In genomic region chr10:4828005-4828404, GRCh38 we compare ENCODE assay signal across 20 cellular contexts. TPM values are rescaled to one million over a fixed set of nuclear protein-coding genes. Genes with fewer than 3 reads are reported as not detected.
DNase-seq lines count a peak whose midpoint lies in the region; ATAC-seq, FAIRE-seq and TF ChIP-seq lines count a peak whose summit lies in the region.
"Had no signal": no experiment of that assay in that cellular context is flagged by ENCODE, and none has a peak within 500 bp of the region (broad histone marks: within the 10 kb centered on the region; RNA-seq: fewer than 3 reads in every experiment).

No MANE protein-coding gene starts in this region.

- peak overlapping the region; percentile 9 for H3K4me3 Mint-ChIP-seq in CD4-positive, alpha-beta T cell
- H3K4me3 Mint-ChIP-seq in activated T-helper 1 cell treated with anti-CD3 and anti-CD28 coated beads, Interleukin-12 subunit alpha, Interleukin-12 subunit beta, Interleukin-2, Interleukin-4 antibody, amounts not matched to agents 30 ng/mL and 10 ng/mL and 1 ng/mL, durations not matched to agents 14 hours and 24 hours and 36 hours, result peak overlapping the region; percentile 58
- H3K4me3 Mint-ChIP-seq in nephron, result peak overlapping the region in 2 of 3 experiments; percentile 13 to 29
- H3K4me3 Mint-ChIP-seq: IgD-negative memory B cell had no signal

- H3K4me3 ChIP-seq in coronary artery (no peak overlapping the region), kidney (ENCODE audit: low read length in 2 of 2) (no peak overlapping the region)

- H3K9me3 ChIP-seq in CD4-positive, alpha-beta T cell (ENCODE audit: control insufficient read depth, low read length), result no peaks in the 10 kb centered on the region
- no peaks in the 10 kb centered on the region for H3K9me3 ChIP-seq in kidney (ENCODE audit: control insufficient read depth in 1 of 2, low read length in 2 of 2)
- H3K9me3 ChIP-seq: BE2C had no signal

- CTCF ChIA-PET in CD4-positive, alpha-beta T cell (lab: Charles Lee), result interaction anchor here (1.5 to 1.9 kb wide), 2 partner anchors 22 to 24 kb away, joined by 3 to 4 read pairs; no protein-coding TSS in a partner anchor

- H3K36me3 ChIP-seq in kidney (ENCODE audit: control insufficient read depth in 1 of 2, insufficient read depth in 2 of 2, low read length in 2 of 2), result no peaks in the 10 kb centered on the region
- H3K36me3 ChIP-seq: BE2C had no signal

- peaks cover 5% of the 10 kb centered on the region for H3K36me3 Mint-ChIP-seq in CD4-positive, alpha-beta T cell (ENCODE audit: low read depth)
- peaks cover 14% of the 10 kb centered on the region for H3K36me3 Mint-ChIP-seq in activated T-helper 1 cell treated with anti-CD3 and anti-CD28 coated beads, Interleukin-12 subunit alpha, Interleukin-12 subunit beta, Interleukin-2, Interleukin-4 antibody, amounts not matched to agents 30 ng/mL and 10 ng/mL and 1 ng/mL, durations not matched to agents 14 hours and 24 hours and 36 hours (ENCODE audit: low read depth)
- no peaks in the 10 kb centered on the region for H3K36me3 Mint-ChIP-seq in nephron (ENCODE audit: low read depth)
- H3K36me3 Mint-ChIP-seq: CD8-positive, alpha-beta T cell; IgD-negative memory B cell had no signal

- DNase-seq in CD4-positive, alpha-beta T cell, result no peak
- DNase-seq in activated T-helper 1 cell treated with anti-CD3 and anti-CD28 coated beads, Interleukin-12 subunit alpha, Interleukin-12 subunit beta, Interleukin-2, Interleukin-4 antibody, amounts not matched to agents 30 ng/mL and 10 ng/mL and 1 ng/mL, durations not matched to agents 14 hours and 24 hours and 36 hours (ENCODE audit: low spot score), result no peak
- DNase-seq in coronary artery (ENCODE audit: low spot score) (peak; percentile 59), GM20000 (ENCODE audit: low spot score) (no peak), iPS-NIHi11 (ENCODE audit: low spot score) (no peak), kidney (no peak)
- DNase-seq in stimulated activated CD8-positive, alpha-beta memory T cell treated with anti-CD3 and anti-CD28 coated beads, Interleukin-4, amount 100 ng/mL, for 48 hours, result no peak
- DNase-seq: BE2C; CD8-positive, alpha-beta T cell; COR-L47; DND-41; GDM1 had no signal

- no peaks in the 10 kb centered on the region for H3K27me3 Mint-ChIP-seq in CD4-positive, alpha-beta T cell
- H3K27me3 Mint-ChIP-seq in activated T-helper 1 cell treated with anti-CD3 and anti-CD28 coated beads, Interleukin-12 subunit alpha, Interleukin-12 subunit beta, Interleukin-2, Interleukin-4 antibody, amounts not matched to agents 30 ng/mL and 10 ng/mL and 1 ng/mL, durations not matched to agents 14 hours and 24 hours and 36 hours (ENCODE audit: insufficient read depth), result peaks cover 38% of the 10 kb centered on the region
- peaks cover 7% of the 10 kb centered on the region for H3K27me3 Mint-ChIP-seq in nephron (ENCODE audit: low read depth)

- ATAC-seq in CD4-positive, alpha-beta T cell (ENCODE audit: poor library complexity), result no peak
- ATAC-seq: CD8-positive, alpha-beta T cell; HCT116 had no signal

- peaks cover 54% of the 10 kb centered on the region for H3K4me1 Mint-ChIP-seq in CD4-positive, alpha-beta T cell (ENCODE audit: low read depth)
- peaks cover 24% of the 10 kb centered on the region for H3K4me1 Mint-ChIP-seq in activated T-helper 1 cell treated with anti-CD3 and anti-CD28 coated beads, Interleukin-12 subunit alpha, Interleukin-12 subunit beta, Interleukin-2, Interleukin-4 antibody, amounts not matched to agents 30 ng/mL and 10 ng/mL and 1 ng/mL, durations not matched to agents 14 hours and 24 hours and 36 hours (ENCODE audit: low read depth)
- H3K4me1 Mint-ChIP-seq in nephron, result peaks cover 6% of the 10 kb centered on the region
- H3K4me1 Mint-ChIP-seq: IgD-negative memory B cell had no signal

- no peak overlapping the region for H3K27ac ChIP-seq in CD4-positive, alpha-beta T cell (ENCODE audit: low read depth, low read length)
- no peak overlapping the region for H3K27ac ChIP-seq in coronary artery
- no peak overlapping the region for H3K27ac ChIP-seq in kidney (ENCODE audit: low read depth in 2 of 2, low read length in 2 of 2)
- H3K27ac ChIP-seq: C4-2B had no signal

- H3K9ac ChIP-seq in kidney (ENCODE audit: low read length in 2 of 2), result no peak overlapping the region

- POLR2A ChIA-PET in CD4-positive, alpha-beta T cell (lab: Charles Lee), result no interaction called here

- H3K27ac Mint-ChIP-seq in CD4-positive, alpha-beta T cell, result peak overlapping the region; percentile 63
- H3K27ac Mint-ChIP-seq in activated T-helper 1 cell treated with anti-CD3 and anti-CD28 coated beads, Interleukin-12 subunit alpha, Interleukin-12 subunit beta, Interleukin-2, Interleukin-4 antibody, amounts not matched to agents 30 ng/mL and 10 ng/mL and 1 ng/mL, durations not matched to agents 14 hours and 24 hours and 36 hours, result no peak overlapping the region
- no peak overlapping the region for H3K27ac Mint-ChIP-seq in nephron
- H3K27ac Mint-ChIP-seq: CD8-positive, alpha-beta T cell; IgD-negative memory B cell had no signal

- no peaks in the 10 kb centered on the region for H3K9me3 Mint-ChIP-seq in CD4-positive, alpha-beta T cell
- no peaks in the 10 kb centered on the region for H3K9me3 Mint-ChIP-seq in activated T-helper 1 cell treated with anti-CD3 and anti-CD28 coated beads, Interleukin-12 subunit alpha, Interleukin-12 subunit beta, Interleukin-2, Interleukin-4 antibody, amounts not matched to agents 30 ng/mL and 10 ng/mL and 1 ng/mL, durations not matched to agents 14 hours and 24 hours and 36 hours
- H3K9me3 Mint-ChIP-seq in nephron, result peaks cover 9% of the 10 kb centered on the region
- H3K9me3 Mint-ChIP-seq: CD8-positive, alpha-beta T cell had no signal

- intact Hi-C loops in CD4-positive, alpha-beta T cell (cut with DNase I, micrococcal nuclease), result no loop called here
- intact Hi-C loops in activated T-helper 1 cell treated with anti-CD3 and anti-CD28 coated beads, Interleukin-12 subunit alpha, Interleukin-12 subunit beta, Interleukin-2, Interleukin-4 antibody, amounts not matched to agents 30 ng/mL and 10 ng/mL and 1 ng/mL, durations not matched to agents 14 hours and 24 hours and 36 hours (cut with micrococcal nuclease), result loop anchor here (10.0 kb wide), 2 partner anchors 987 to 1577 kb away; partner anchors contain the start of gene GDI2
- intact Hi-C loops in kidney (cut with DNase I), result no loop called here

- no peak for TF ChIP-seq CTCF in CD4-positive, alpha-beta T cell (IDR thresholded peaks at IDR 0.05)
- TF ChIP-seq CTCF in coronary artery (IDR thresholded peaks at IDR 0.05), result no peak
- TF ChIP-seq CTCF in nephron (IDR thresholded peaks at IDR 0.05; ENCODE audit: unreplicated experiment in 3 of 3), result no peak
- TF ChIP-seq CTCF in GM20000 (IDR thresholded peaks at IDR 0.05; ENCODE audit: extremely low read depth, missing control alignments), result no peak
- TF ChIP-seq CTCF in kidney (IDR thresholded peaks at IDR 0.05; ENCODE audit: borderline replicate concordance, extremely low read depth, insufficient read depth), result no peak

- H3K27me3 ChIP-seq in CD4-positive, alpha-beta T cell (ENCODE audit: control insufficient read depth, insufficient read depth, low read length), result no peaks in the 10 kb centered on the region
- H3K27me3 ChIP-seq: BE2C had no signal

- no peaks in the 10 kb centered on the region for H3K4me1 ChIP-seq in kidney (ENCODE audit: control insufficient read depth in 1 of 2, insufficient read depth in 1 of 2, low read depth in 1 of 2, low read length in 2 of 2)
- H3K4me1 ChIP-seq: BE2C had no signal

- no peak for FAIRE-seq in kidney (lab: Jason Lieb, UNC)
- FAIRE-seq: A204.1, GM12892, GM19239 had no signal

RNA-seq across cellular contexts. Expression of gene AKR1E2, which starts 2.0 kb away (rescaled TPM):
- 10 to 100 TPM; 26.0 to 30.4 TPM for total RNA-seq in CD4-positive, alpha-beta T cell
- total RNA-seq in activated T-helper 1 cell treated with anti-CD3 and anti-CD28 coated beads, Interleukin-12 subunit alpha, Interleukin-12 subunit beta, Interleukin-2, Interleukin-4 antibody, amounts not matched to agents 30 ng/mL and 10 ng/mL and 1 ng/mL, durations not matched to agents 14 hours and 24 hours and 36 hours, result 6.2 and 6.6 TPM in 2 replicates
- 5.8 TPM for total RNA-seq in kidney
- polyA plus RNA-seq in kidney (ENCODE audit: insufficient read depth, low read depth, low replicate concordance), result 1.8 TPM
- total RNA-seq: H4 had no signal
- polyA plus RNA-seq: IgD-negative memory B cell had no signal
